ENCODE assay signal across 8 cellular contexts in the genomic region with DNA sequence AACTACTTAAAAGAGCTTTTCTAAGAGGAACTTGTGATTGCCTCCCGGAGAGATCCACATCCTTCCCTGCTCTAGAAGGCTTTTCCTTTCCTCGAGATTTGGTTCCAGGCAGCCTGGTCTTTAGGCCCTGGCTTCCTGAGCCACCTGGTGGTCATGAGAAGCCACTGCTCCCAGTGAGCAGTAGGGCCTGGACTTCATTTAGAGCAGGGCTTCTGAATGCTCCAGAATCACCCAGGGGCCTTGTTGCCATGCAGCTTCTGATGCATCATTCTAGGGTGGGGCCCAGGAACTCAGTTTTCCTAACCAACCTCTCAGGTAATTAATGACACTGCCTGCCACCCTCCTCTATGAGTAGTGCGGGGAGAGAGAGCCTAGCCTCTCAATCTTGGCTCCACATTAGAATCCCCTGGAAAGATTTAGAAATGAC. TPM values are rescaled to one million over a fixed set of nuclear protein-coding genes. Genes with fewer than 3 reads are reported as not detected.
DNase-seq lines count a peak whose midpoint lies in the region; ATAC-seq, FAIRE-seq and TF ChIP-seq lines count a peak whose summit lies in the region.

No MANE protein-coding gene starts in this region.

- peaks cover 0 to 98% (median 62%) of the 10 kb centered on the region in 9 donors for H3K36me3 ChIP-seq in heart right ventricle

- peak; percentile 38 for DNase-seq in Jurkat, Clone E6-1 (ENCODE audit: low read depth, low spot score)
- DNase-seq in SK-N-DZ (ENCODE audit: low spot score) (peak; percentile 52), heart right ventricle (peak; percentile 47 to 59), pulmonary artery endothelial cell (ENCODE audit: low read depth, low spot score) (peak; percentile 46), OCI-M2 (lab: John Stamatoyannopoulos, UW; ENCODE audit: unreplicated experiment) (no peak)
- peak; percentile 22 for DNase-seq in activated naive CD8-positive, alpha-beta T cell treated with anti-CD3 and anti-CD28 coated beads, Interleukin-2, amount 50 U/mL, for 16 hours (ENCODE audit: low read depth, low spot score)

- H3K9me3 ChIP-seq in heart right ventricle = no peaks in the 10 kb centered on the region

- H3K27me3 ChIP-seq in heart right ventricle = no peaks in the 10 kb centered on the region

- no peak overlapping the region for H3K27ac ChIP-seq in heart right ventricle

- peak; percentile 83 to 95 (median 91) for TF ChIP-seq CTCF in heart right ventricle (IDR thresholded peaks at IDR 0.05)

- peaks cover 0 to 11% (median 6%) of the 10 kb centered on the region in 9 donors for H3K4me1 ChIP-seq in heart right ventricle

- intact Hi-C loops in heart right ventricle (cut with DNase I) = loop anchor here in 8 of 10 donors (5.0 to 10.0 kb wide), 9 partner anchors 36 to 649 kb away; a partner anchor contains a TSS

- ATAC-seq in GM21528 (IDR thresholded peaks at IDR 0.05; ENCODE audit: low FRiP score, unreplicated experiment) (peak; percentile 80), heart right ventricle (peak; percentile 75 to 92 (median 90))

- FAIRE-seq in G401.6 (lab: Jason Lieb, UNC) = peak; percentile 95

- 34 to 37% methylated on average over 3 of the region's 3 CpGs for WGBS in heart right ventricle, 2 donors

- H3K4me3 ChIP-seq in Jurkat, Clone E6-1 (ENCODE audit: low read length) = no peak overlapping the region
- H3K4me3 ChIP-seq in heart right ventricle = no peak overlapping the region

RNA-seq across cellular contexts. Expression of a gene that starts 29.6 kb away (rescaled TPM):
- 156 TPM for polyA plus RNA-seq in Jurkat, Clone E6-1 (2012; ENCODE audit: insufficient read depth, insufficient read length)
- 94.1 and 105 TPM in 2 replicates for polyA plus RNA-seq in SK-N-DZ (2014; cell fraction: cytosol; rRNA removed)
- 52.0 and 54.7 TPM in 2 replicates for polyA plus RNA-seq in SK-N-DZ (2014; cell fraction: nucleus; rRNA removed)
- total RNA-seq in heart right ventricle (100 to 1,000 TPM in 1 of 10 donors, 10 to 100 TPM in 9; 76.6 to 103 (median 87.5) TPM), pulmonary artery endothelial cell (128 and 140 TPM in 2 replicates)
- polyA plus RNA-seq in heart right ventricle = 10 to 100 TPM; 39.0 to 85.3 TPM
